ENCODE assay signal across 8 cellular contexts in the genomic region with DNA sequence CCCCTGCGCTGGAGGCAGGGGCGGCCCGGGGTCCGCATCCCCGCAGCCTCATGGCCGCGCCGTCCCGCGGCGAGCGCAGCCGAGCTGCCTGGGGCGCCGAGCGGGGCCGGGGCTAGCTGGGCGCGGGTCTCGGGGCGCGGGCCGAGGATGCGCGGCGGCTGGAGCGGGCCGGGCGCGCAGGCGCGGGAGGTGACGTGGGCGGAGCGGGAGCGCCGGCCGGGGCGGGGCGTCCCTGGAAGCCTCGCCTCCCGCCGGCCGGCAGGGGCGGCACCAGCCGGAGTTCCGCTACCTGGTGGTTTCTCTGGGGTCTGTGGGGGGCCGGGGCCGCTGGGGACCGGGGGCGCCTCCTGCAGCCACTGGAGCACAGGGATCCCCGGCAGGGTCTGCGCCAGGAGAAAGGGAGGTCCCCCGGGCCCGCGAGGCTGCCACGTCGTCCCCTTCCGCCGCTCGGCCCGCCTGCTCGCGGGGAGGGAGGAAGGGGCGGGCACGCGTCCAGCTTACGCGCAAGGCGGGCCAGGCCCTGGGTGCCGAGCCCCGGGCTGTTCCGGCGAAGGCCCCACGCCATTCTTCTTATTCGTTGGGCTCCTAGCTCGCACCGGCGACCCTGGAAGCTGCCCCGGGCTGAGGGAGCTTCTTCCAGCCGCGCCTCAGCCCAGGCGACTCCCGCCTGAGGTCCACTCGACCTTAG. TPM values are rescaled to one million over a fixed set of nuclear protein-coding genes. Genes with fewer than 3 reads are reported as not detected.
DNase-seq lines count a peak whose midpoint lies in the region; ATAC-seq lines count a peak whose summit lies in the region.

A gene with protein sequence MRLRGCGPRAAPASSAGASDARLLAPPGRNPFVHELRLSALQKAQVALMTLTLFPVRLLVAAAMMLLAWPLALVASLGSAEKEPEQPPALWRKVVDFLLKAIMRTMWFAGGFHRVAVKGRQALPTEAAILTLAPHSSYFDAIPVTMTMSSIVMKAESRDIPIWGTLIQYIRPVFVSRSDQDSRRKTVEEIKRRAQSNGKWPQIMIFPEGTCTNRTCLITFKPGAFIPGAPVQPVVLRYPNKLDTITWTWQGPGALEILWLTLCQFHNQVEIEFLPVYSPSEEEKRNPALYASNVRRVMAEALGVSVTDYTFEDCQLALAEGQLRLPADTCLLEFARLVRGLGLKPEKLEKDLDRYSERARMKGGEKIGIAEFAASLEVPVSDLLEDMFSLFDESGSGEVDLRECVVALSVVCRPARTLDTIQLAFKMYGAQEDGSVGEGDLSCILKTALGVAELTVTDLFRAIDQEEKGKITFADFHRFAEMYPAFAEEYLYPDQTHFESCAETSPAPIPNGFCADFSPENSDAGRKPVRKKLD (minus strand): TSS at position 168 of the 688 bp plus-strand sequence. CDS start 116 bp downstream, at position 52.

- peak within 1 kb of the TSS; percentile 96 to 99 for H3K27ac Mint-ChIP-seq in effector memory CD8-positive, alpha-beta T cell

- peak within 1 kb of the TSS; percentile 88 for H4K8ac ChIP-seq in mesenchymal stem cell (ENCODE audit: low read length)

- H2BK15ac ChIP-seq in mesenchymal stem cell (ENCODE audit: low read depth, poor library complexity, severe bottlenecking) = peak within 1 kb of the TSS; percentile 75

- CTCF ChIA-PET in activated CD8-positive, alpha-beta memory T cell treated with anti-CD3 and anti-CD28 coated beads for 36 hours (lab: Charles Lee) = interaction anchor here (1.0 to 1.3 kb wide), 2 partner anchors 34 to 121 kb away, joined by 3 read pairs; no protein-coding TSS in a partner anchor

- WGBS in mesenchymal stem cell = 11% methylated on average over 41 of the region's 85 CpGs

- POLR2A ChIA-PET in activated CD8-positive, alpha-beta memory T cell treated with anti-CD3 and anti-CD28 coated beads for 36 hours (lab: Charles Lee) = interaction anchor here (1.0 to 1.8 kb wide), 3 partner anchors 12 to 70 kb away, joined by 3 to 9 read pairs (median 6); no protein-coding TSS in a partner anchor

- peak within 1 kb of the TSS; percentile 87 for H2AFZ ChIP-seq in mesenchymal stem cell (ENCODE audit: low read depth, low read length)

- peaks cover 13 to 21% of the 10 kb centered on the region in 2 experiments for H3K36me3 ChIP-seq in mesenchymal stem cell (ENCODE audit: control insufficient read depth in 1 of 2, insufficient read depth in 2 of 2, low read depth in 1 of 2, low read length in 2 of 2)

- peaks cover 23% of the 10 kb centered on the region for H3K4me1 ChIP-seq in mesenchymal stem cell (ENCODE audit: control insufficient read depth, insufficient read depth, low read depth, low read length)

- H3K27me3 ChIP-seq in mesenchymal stem cell (ENCODE audit: control insufficient read depth in 1 of 2, insufficient read depth in 1 of 2, low read length in 2 of 2) = no peaks in the 10 kb centered on the region

- H3K4me1 Mint-ChIP-seq in effector memory CD8-positive, alpha-beta T cell (ENCODE audit: low read depth in 2 of 2) = peaks cover 34 to 41% of the 10 kb centered on the region in 2 donors

- H2BK120ac ChIP-seq in mesenchymal stem cell (ENCODE audit: low read depth, low read length) = peak within 1 kb of the TSS; percentile 98

- H3K9me3 ChIP-seq in mesenchymal stem cell (ENCODE audit: control insufficient read depth, low read length) = no peaks in the 10 kb centered on the region

- peak within 1 kb of the TSS in 1 of 2 experiments; percentile 97 for H3K14ac ChIP-seq in mesenchymal stem cell (ENCODE audit: low read length in 2 of 2)

- H3K27me3 Mint-ChIP-seq in effector memory CD8-positive, alpha-beta T cell = no peaks in the 10 kb centered on the region

- H2AK5ac ChIP-seq in mesenchymal stem cell (ENCODE audit: low read length, severe bottlenecking) = peak within 1 kb of the TSS; percentile 33

- H2BK5ac ChIP-seq in mesenchymal stem cell (ENCODE audit: low read depth, low read length, poor library complexity, severe bottlenecking) = peak within 1 kb of the TSS; percentile 62

- H3K4ac ChIP-seq in mesenchymal stem cell (ENCODE audit: low read depth in 1 of 2, low read length in 2 of 2) = peak within 1 kb of the TSS; percentile 31 to 96

- H3K9me3 Mint-ChIP-seq in effector memory CD8-positive, alpha-beta T cell = no peaks in the 10 kb centered on the region

- no peak within 1 kb of the TSS for H3K27ac ChIP-seq in mesenchymal stem cell (ENCODE audit: low read length, poor library complexity, severe bottlenecking)

- peaks cover 15% of the 10 kb centered on the region for H3K79me1 ChIP-seq in mesenchymal stem cell (replicated peaks; ENCODE audit: low read length, poor library complexity, severe bottlenecking)

- ATAC-seq in GM19372 (IDR thresholded peaks at IDR 0.05; ENCODE audit: low read depth, unreplicated experiment) (peak; percentile 78), HG03469 (IDR thresholded peaks at IDR 0.05; ENCODE audit: unreplicated experiment) (peak; percentile 70)
- peak; percentile 80 for ATAC-seq in effector memory CD8-positive, alpha-beta T cell (replicated peaks)

- H3K9ac ChIP-seq in mesenchymal stem cell (ENCODE audit: low read length) = peak within 1 kb of the TSS; percentile 92

- peak within 1 kb of the TSS; percentile 97 to 99 for H3K4me3 Mint-ChIP-seq in effector memory CD8-positive, alpha-beta T cell

- peak within 1 kb of the TSS; percentile 86 to 95 for H3K4me3 ChIP-seq in mesenchymal stem cell (ENCODE audit: insufficient read depth in 1 of 2, low read depth in 1 of 2, low read length in 2 of 2)

- H4K91ac ChIP-seq in mesenchymal stem cell (ENCODE audit: low read length) = peak within 1 kb of the TSS; percentile 53

- H3K23ac ChIP-seq in mesenchymal stem cell (ENCODE audit: low read length in 2 of 2) = peak within 1 kb of the TSS in 1 of 2 experiments; percentile 87

- peak within 1 kb of the TSS; percentile 87 to 94 for H3K18ac ChIP-seq in mesenchymal stem cell (ENCODE audit: low read depth in 1 of 2, low read length in 2 of 2)

- H3K36me3 Mint-ChIP-seq in effector memory CD8-positive, alpha-beta T cell (ENCODE audit: insufficient read depth) = peaks cover 39% of the 10 kb centered on the region

- peak within 1 kb of the TSS in 1 of 2 experiments; percentile 84 for H2BK12ac ChIP-seq in mesenchymal stem cell (ENCODE audit: low read length in 2 of 2)

- peak within 1 kb of the TSS; percentile 90 for H3K4me2 ChIP-seq in mesenchymal stem cell (ENCODE audit: low read length, poor library complexity, severe bottlenecking)

- DNase-seq in CD1c-positive myeloid dendritic cell (ENCODE audit: extremely low spot score) (peak; percentile 85), NCI-H774 (lab: John Stamatoyannopoulos, UW) (peak; percentile 84), mesenchymal stem cell (peak; percentile 72)
- peak; percentile 64 to 77 (median 77) for DNase-seq in effector memory CD8-positive, alpha-beta T cell
- peak; percentile 49 for DNase-seq in stimulated activated CD8-positive, alpha-beta memory T cell treated with anti-CD3 and anti-CD28 coated beads, Interleukin-12 subunit alpha, Interleukin-12 subunit beta, amount 100 ng/mL, for 24 hours (ENCODE audit: extremely low read depth)

RNA-seq across cellular contexts. Expression of the gene that starts here (rescaled TPM):
- 100 to 1,000 TPM in 1 of 2 experiments, 10 to 100 TPM in 1; 94.2 to 102 TPM for total RNA-seq in activated CD8-positive, alpha-beta memory T cell treated with anti-CD3 and anti-CD28 coated beads for 36 hours
- polyA plus RNA-seq in mesenchymal stem cell (2013, experiment 1 of 2) = 32.9 TPM
- 33.5 TPM for polyA plus RNA-seq in mesenchymal stem cell (2013, experiment 2 of 2)
